In the genomic region with DNA sequence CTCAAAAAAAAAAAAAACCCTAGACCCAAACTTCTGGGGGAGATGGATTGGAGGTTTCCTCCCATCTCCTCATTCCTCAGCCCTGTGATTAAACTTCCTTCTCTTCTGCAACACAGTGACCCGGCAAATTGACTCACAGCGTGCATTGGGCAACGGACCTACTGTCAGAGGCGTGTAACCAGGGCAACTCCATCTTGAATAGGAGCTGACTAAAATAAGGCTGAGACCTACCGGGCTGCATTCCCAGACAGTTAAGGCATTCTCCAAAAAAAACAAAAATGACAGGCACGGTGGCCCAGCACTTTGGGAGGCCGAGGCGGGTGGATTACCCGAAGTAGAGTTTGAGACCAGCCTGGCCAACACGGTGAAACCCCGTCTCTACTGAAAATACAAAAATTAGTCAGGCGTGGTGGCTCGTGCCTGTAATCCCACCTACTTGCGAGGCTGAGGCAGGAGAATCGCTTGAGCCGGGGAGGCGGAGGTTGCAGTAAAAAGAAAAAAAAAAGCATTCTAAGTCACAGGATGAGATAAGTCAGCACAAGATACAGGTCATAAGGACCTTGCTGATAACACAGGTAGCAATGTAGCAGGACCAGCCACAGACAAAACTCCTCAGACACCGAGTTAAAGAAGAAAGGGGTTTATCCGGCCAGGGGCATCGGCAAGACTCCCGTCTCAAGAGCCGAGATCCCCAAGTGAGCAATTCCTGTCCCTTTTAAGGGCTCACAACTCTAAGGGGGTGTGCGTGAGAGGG, we compare ENCODE assay signal across 1 cellular context.
A peak's percentile ranks its signal among the peaks of the same experiment; 100 is the strongest.
TF ChIP-seq lines count a peak whose summit lies in the region.

No MANE protein-coding gene starts in this region.

TF ChIP-seq in K562, 482 proteins besides CTCF, POLR2A, EP300 and RAD21:
- TF ChIP-seq, protein P1, sequence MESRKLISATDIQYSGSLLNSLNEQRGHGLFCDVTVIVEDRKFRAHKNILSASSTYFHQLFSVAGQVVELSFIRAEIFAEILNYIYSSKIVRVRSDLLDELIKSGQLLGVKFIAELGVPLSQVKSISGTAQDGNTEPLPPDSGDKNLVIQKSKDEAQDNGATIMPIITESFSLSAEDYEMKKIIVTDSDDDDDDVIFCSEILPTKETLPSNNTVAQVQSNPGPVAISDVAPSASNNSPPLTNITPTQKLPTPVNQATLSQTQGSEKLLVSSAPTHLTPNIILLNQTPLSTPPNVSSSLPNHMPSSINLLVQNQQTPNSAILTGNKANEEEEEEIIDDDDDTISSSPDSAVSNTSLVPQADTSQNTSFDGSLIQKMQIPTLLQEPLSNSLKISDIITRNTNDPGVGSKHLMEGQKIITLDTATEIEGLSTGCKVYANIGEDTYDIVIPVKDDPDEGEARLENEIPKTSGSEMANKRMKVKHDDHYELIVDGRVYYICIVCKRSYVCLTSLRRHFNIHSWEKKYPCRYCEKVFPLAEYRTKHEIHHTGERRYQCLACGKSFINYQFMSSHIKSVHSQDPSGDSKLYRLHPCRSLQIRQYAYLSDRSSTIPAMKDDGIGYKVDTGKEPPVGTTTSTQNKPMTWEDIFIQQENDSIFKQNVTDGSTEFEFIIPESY (CRISPR knock-in tag; IDR thresholded peaks at IDR 0.05) = no peak
- TF ChIP-seq NELFE (IDR thresholded peaks at IDR 0.05; ENCODE audit: insufficient read depth, insufficient read length) (no peak), ZEB2 (IDR thresholded peaks at IDR 0.05) (peak; percentile 64; the same call in 1 of the 2 replicates), CEBPG (CRISPR knock-in tag; IDR thresholded peaks at IDR 0.05) (peak; percentile 30; the same call in 1 of the 2 replicates), CEBPG (tag; conservative IDR thresholded peaks at IDR 0.05 in 1 of 2, IDR thresholded peaks at IDR 0.05 in 1 of 2) (no peak; a peak in 1 of 4 replicates), DPF2 (IDR thresholded peaks at IDR 0.05) (peak; percentile 34; the same call in 1 of the 2 replicates), BRCA1 (IDR thresholded peaks at IDR 0.05) (no peak), BRCA1 (CRISPR knock-in tag; IDR thresholded peaks at IDR 0.05) (no peak), RFX1 (IDR thresholded peaks at IDR 0.05) (peak; percentile 73), UBTF (IDR thresholded peaks at IDR 0.05; ENCODE audit: borderline replicate concordance in 1 of 2, low read depth in 2 of 2, low read length in 2 of 2) (no peak), ELF2 (CRISPR knock-in tag; IDR thresholded peaks at IDR 0.05) (no peak), DDX20 (tag; IDR thresholded peaks at IDR 0.05; ENCODE audit: low read depth) (peak; percentile 25; the same call in 1 of the 2 replicates), ZBTB2 (IDR thresholded peaks at IDR 0.05) (no peak), ZNF316 (IDR thresholded peaks at IDR 0.05) (peak; percentile 14; the same call in 1 of the 2 replicates), ZNF197 (CRISPR knock-in tag; IDR thresholded peaks at IDR 0.05; ENCODE audit: low read depth) (no peak), NR3C1 (CRISPR knock-in tag; IDR thresholded peaks at IDR 0.05) (no peak), MAFK (IDR thresholded peaks at IDR 0.05; ENCODE audit: low read length) (no peak), CEBPB (tag; IDR thresholded peaks at IDR 0.05) (peak; percentile 78), MCM3 (IDR thresholded peaks at IDR 0.05) (no peak), TGIF2 (CRISPR knock-in tag; IDR thresholded peaks at IDR 0.05) (no peak), TEAD2 (tag; IDR thresholded peaks at IDR 0.05) (no peak), FOSL1 (tag; conservative IDR thresholded peaks at IDR 0.05) (0 out of 2 replicates have a peak, but pooled peaks have one; percentile 34), NFE2 (IDR thresholded peaks at IDR 0.05; ENCODE audit: low read depth) (0 out of 2 replicates have a peak, but pooled peaks have one; percentile 3), ZNF407 (IDR thresholded peaks at IDR 0.05; ENCODE audit: low read depth) (no peak), CTBP1 (IDR thresholded peaks at IDR 0.05; ENCODE audit: borderline replicate concordance) (peak; percentile 39; the same call in 1 of the 2 replicates), SRSF1 (IDR thresholded peaks at IDR 0.05; ENCODE audit: low read depth, low read length) (no peak), ZNF77 (CRISPR knock-in tag; IDR thresholded peaks at IDR 0.05) (no peak), HMG20A (CRISPR knock-in tag; conservative IDR thresholded peaks at IDR 0.05) (no peak)
- TF ChIP-seq, protein P2, sequence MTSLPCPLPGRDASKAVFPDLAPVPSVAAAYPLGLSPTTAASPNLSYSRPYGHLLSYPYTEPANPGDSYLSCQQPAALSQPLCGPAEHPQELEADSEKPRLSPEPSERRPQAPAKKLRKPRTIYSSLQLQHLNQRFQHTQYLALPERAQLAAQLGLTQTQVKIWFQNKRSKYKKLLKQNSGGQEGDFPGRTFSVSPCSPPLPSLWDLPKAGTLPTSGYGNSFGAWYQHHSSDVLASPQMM (CRISPR knock-in tag; IDR thresholded peaks at IDR 0.05) = no peak
- TF ChIP-seq, protein P3, sequence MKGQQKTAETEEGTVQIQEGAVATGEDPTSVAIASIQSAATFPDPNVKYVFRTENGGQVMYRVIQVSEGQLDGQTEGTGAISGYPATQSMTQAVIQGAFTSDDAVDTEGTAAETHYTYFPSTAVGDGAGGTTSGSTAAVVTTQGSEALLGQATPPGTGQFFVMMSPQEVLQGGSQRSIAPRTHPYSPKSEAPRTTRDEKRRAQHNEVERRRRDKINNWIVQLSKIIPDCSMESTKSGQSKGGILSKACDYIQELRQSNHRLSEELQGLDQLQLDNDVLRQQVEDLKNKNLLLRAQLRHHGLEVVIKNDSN (CRISPR knock-in tag; IDR thresholded peaks at IDR 0.05) = no peak
